ENCODE assay signal across 1 cellular context in genomic region chr6:113642714-113643442, GRCh38.
A peak's percentile ranks its signal among the peaks of the same experiment; 100 is the strongest.
TF ChIP-seq lines count a peak whose summit lies in the region.

No MANE protein-coding gene starts in this region.

TF ChIP-seq in HepG2, 621 proteins besides CTCF, POLR2A, EP300 and RAD21 (continued from another document and continues in another):
- 0 out of 2 replicates have a peak, but pooled peaks have one; percentile 31 for TF ChIP-seq POLR2AphosphoS5 (IDR thresholded peaks at IDR 0.05; ENCODE audit: low read depth, low read length)
- peak; percentile 93 for TF ChIP-seq HNF4G (IDR thresholded peaks at IDR 0.05; ENCODE audit: borderline replicate concordance, low read depth, low read length)
- TF ChIP-seq HNF4G (CRISPR knock-in tag; IDR thresholded peaks at IDR 0.05; ENCODE audit: borderline replicate concordance, low read depth): peak; percentile 95
- peak; percentile 78; the same call in 1 of the 2 replicates for TF ChIP-seq ZNF264 (CRISPR knock-in tag; IDR thresholded peaks at IDR 0.05)
- TF ChIP-seq ZBTB33 (CRISPR knock-in tag; IDR thresholded peaks at IDR 0.05): no peak; the same call in 1 of the 2 replicates
- peak; percentile 56; the same call in 1 of the 2 replicates for TF ChIP-seq MBD4 (IDR thresholded peaks at IDR 0.05; ENCODE audit: borderline replicate concordance, low read length)
- peak; percentile 54; the same call in 1 of the 2 replicates for TF ChIP-seq ZNF124 (CRISPR knock-in tag; IDR thresholded peaks at IDR 0.05)
- peak; percentile 66; the same call in 1 of the 2 replicates for TF ChIP-seq ZNF816 (CRISPR knock-in tag; IDR thresholded peaks at IDR 0.05; ENCODE audit: borderline replicate concordance)
- TF ChIP-seq ZNF761 (CRISPR knock-in tag; conservative IDR thresholded peaks at IDR 0.05): no peak
- TF ChIP-seq HNF4A (CRISPR knock-in tag; IDR thresholded peaks at IDR 0.05): peak; percentile 92
- TF ChIP-seq YEATS4 (CRISPR knock-in tag; IDR thresholded peaks at IDR 0.05; ENCODE audit: borderline replicate concordance): 0 out of 2 replicates have a peak, but pooled peaks have one; percentile 20
- TF ChIP-seq FOSL2 (CRISPR knock-in tag; IDR thresholded peaks at IDR 0.05): peak; percentile 85
- peak; percentile 99 for TF ChIP-seq NFKBIZ (CRISPR knock-in tag; IDR thresholded peaks at IDR 0.05)
- TF ChIP-seq CENPT (CRISPR knock-in tag; IDR thresholded peaks at IDR 0.05; ENCODE audit: low read depth): no peak
- peak; percentile 100 for TF ChIP-seq ZBTB34 (CRISPR knock-in tag; IDR thresholded peaks at IDR 0.05)
- 0 out of 2 replicates have a peak, but pooled peaks have one; percentile 63 for TF ChIP-seq SSRP1 (CRISPR knock-in tag; IDR thresholded peaks at IDR 0.05)
- TF ChIP-seq GFI1 (CRISPR knock-in tag; IDR thresholded peaks at IDR 0.05; ENCODE audit: borderline replicate concordance): peak; percentile 83
- peak in 1 of 2 experiments; percentile 77; a peak in 2 of 4 replicates for TF ChIP-seq KLF16 (CRISPR knock-in tag; IDR thresholded peaks at IDR 0.05)
- peak; percentile 82 for TF ChIP-seq ARNTL (CRISPR knock-in tag; IDR thresholded peaks at IDR 0.05)
- TF ChIP-seq ZNF773 (CRISPR knock-in tag; IDR thresholded peaks at IDR 0.05; ENCODE audit: borderline replicate concordance): no peak
- no peak for TF ChIP-seq ZNF337 (CRISPR knock-in tag; IDR thresholded peaks at IDR 0.05; ENCODE audit: borderline replicate concordance, low read depth)
- peak; percentile 69; the same call in 1 of the 2 replicates for TF ChIP-seq SMYD3 (CRISPR knock-in tag; IDR thresholded peaks at IDR 0.05)
- TF ChIP-seq ZNF615 (CRISPR knock-in tag; IDR thresholded peaks at IDR 0.05; ENCODE audit: borderline replicate concordance): no peak
- TF ChIP-seq ZNF670 (CRISPR knock-in tag; IDR thresholded peaks at IDR 0.05; ENCODE audit: borderline replicate concordance): peak; percentile 65; the same call in 1 of the 2 replicates
- peak; percentile 96 for TF ChIP-seq NCOA2 (CRISPR knock-in tag; IDR thresholded peaks at IDR 0.05)
- TF ChIP-seq SMARCC2 (IDR thresholded peaks at IDR 0.05): peak; percentile 72; the same call in 1 of the 2 replicates
- TF ChIP-seq ZNF766 (CRISPR knock-in tag; IDR thresholded peaks at IDR 0.05; ENCODE audit: borderline replicate concordance): no peak
- TF ChIP-seq ZNF543 (CRISPR knock-in tag; IDR thresholded peaks at IDR 0.05): 0 out of 2 replicates have a peak, but pooled peaks have one; percentile 18
- TF ChIP-seq FOXK2 (IDR thresholded peaks at IDR 0.05): peak; percentile 98
- peak; percentile 75 for TF ChIP-seq HOXA3 (CRISPR knock-in tag; IDR thresholded peaks at IDR 0.05)
- TF ChIP-seq ELF1 (CRISPR knock-in tag; IDR thresholded peaks at IDR 0.05): peak; percentile 54; the same call in 1 of the 2 replicates
- 0 out of 2 replicates have a peak, but pooled peaks have one; percentile 15 for TF ChIP-seq ZSCAN25 (CRISPR knock-in tag; IDR thresholded peaks at IDR 0.05)
- TF ChIP-seq ZNF644 (CRISPR knock-in tag; IDR thresholded peaks at IDR 0.05; ENCODE audit: low read depth): peak; percentile 83
- peak; percentile 44; the same call in 1 of the 2 replicates for TF ChIP-seq ZFP91 (CRISPR knock-in tag; IDR thresholded peaks at IDR 0.05; ENCODE audit: borderline replicate concordance)
- TF ChIP-seq KAT8 (CRISPR knock-in tag; IDR thresholded peaks at IDR 0.05): peak; percentile 68
- TF ChIP-seq MAFF (IDR thresholded peaks at IDR 0.05; ENCODE audit: low read depth, low read length): peak; percentile 43; the same call in 1 of the 2 replicates
- TF ChIP-seq ZBTB44 (CRISPR knock-in tag; IDR thresholded peaks at IDR 0.05): peak; percentile 24; the same call in 1 of the 2 replicates
- peak; percentile 79 for TF ChIP-seq ATF1 (CRISPR knock-in tag; IDR thresholded peaks at IDR 0.05)
- peak; percentile 63; the same call in 1 of the 2 replicates for TF ChIP-seq ZNF746 (CRISPR knock-in tag; IDR thresholded peaks at IDR 0.05)
- TF ChIP-seq HOXA5 (CRISPR knock-in tag; IDR thresholded peaks at IDR 0.05): peak; percentile 84; the same call in 1 of the 2 replicates
- peak; percentile 95 for TF ChIP-seq FOXP4 (CRISPR knock-in tag; IDR thresholded peaks at IDR 0.05)
- peak; percentile 51 for TF ChIP-seq MAZ (IDR thresholded peaks at IDR 0.05; ENCODE audit: borderline replicate concordance, low read depth, low read length)
- TF ChIP-seq MAZ (CRISPR knock-in tag; IDR thresholded peaks at IDR 0.05; ENCODE audit: low read depth): 0 out of 2 replicates have a peak, but pooled peaks have one; percentile 30
- no peak for TF ChIP-seq CBX2 (IDR thresholded peaks at IDR 0.05; ENCODE audit: low read depth, low read length)
- TF ChIP-seq CBX2 (CRISPR knock-in tag; IDR thresholded peaks at IDR 0.05; ENCODE audit: low read depth): peak; percentile 79; the same call in 1 of the 2 replicates
- peak; percentile 85; the same call in 1 of the 2 replicates for TF ChIP-seq RCOR2 (CRISPR knock-in tag; IDR thresholded peaks at IDR 0.05)
- no peak for TF ChIP-seq DBP (CRISPR knock-in tag; IDR thresholded peaks at IDR 0.05; ENCODE audit: not compliant biosample characterization)
- TF ChIP-seq BCL3 (CRISPR knock-in tag; IDR thresholded peaks at IDR 0.05): peak; percentile 61; the same call in 1 of the 2 replicates
- peak; percentile 65; the same call in 1 of the 2 replicates for TF ChIP-seq ZKSCAN1 (IDR thresholded peaks at IDR 0.05; ENCODE audit: low read length)
- TF ChIP-seq POGZ (CRISPR knock-in tag; IDR thresholded peaks at IDR 0.05): peak; percentile 93
- TF ChIP-seq NR2C2 (CRISPR knock-in tag; IDR thresholded peaks at IDR 0.05; ENCODE audit: borderline replicate concordance): peak; percentile 68; the same call in 1 of the 2 replicates
- no peak for TF ChIP-seq ZNF782 (CRISPR knock-in tag; IDR thresholded peaks at IDR 0.05; ENCODE audit: borderline replicate concordance)
- TF ChIP-seq ZMYM4 (CRISPR knock-in tag; IDR thresholded peaks at IDR 0.05): peak; percentile 87
- TF ChIP-seq DZIP1 (CRISPR knock-in tag; IDR thresholded peaks at IDR 0.05): no peak
- TF ChIP-seq MED1 (CRISPR knock-in tag; IDR thresholded peaks at IDR 0.05): peak; percentile 95
- no peak for TF ChIP-seq PLSCR1 (CRISPR knock-in tag; IDR thresholded peaks at IDR 0.05; ENCODE audit: borderline replicate concordance)
- 0 out of 2 replicates have a peak, but pooled peaks have one; percentile 29 for TF ChIP-seq HNRNPL (IDR thresholded peaks at IDR 0.05; ENCODE audit: low read depth, low read length)
- TF ChIP-seq ZNF331 (CRISPR knock-in tag; IDR thresholded peaks at IDR 0.05): peak; percentile 8; the same call in 1 of the 2 replicates
- TF ChIP-seq ZNF350 (CRISPR knock-in tag; IDR thresholded peaks at IDR 0.05; ENCODE audit: borderline replicate concordance, low read depth): no peak
